In the genomic region with DNA sequence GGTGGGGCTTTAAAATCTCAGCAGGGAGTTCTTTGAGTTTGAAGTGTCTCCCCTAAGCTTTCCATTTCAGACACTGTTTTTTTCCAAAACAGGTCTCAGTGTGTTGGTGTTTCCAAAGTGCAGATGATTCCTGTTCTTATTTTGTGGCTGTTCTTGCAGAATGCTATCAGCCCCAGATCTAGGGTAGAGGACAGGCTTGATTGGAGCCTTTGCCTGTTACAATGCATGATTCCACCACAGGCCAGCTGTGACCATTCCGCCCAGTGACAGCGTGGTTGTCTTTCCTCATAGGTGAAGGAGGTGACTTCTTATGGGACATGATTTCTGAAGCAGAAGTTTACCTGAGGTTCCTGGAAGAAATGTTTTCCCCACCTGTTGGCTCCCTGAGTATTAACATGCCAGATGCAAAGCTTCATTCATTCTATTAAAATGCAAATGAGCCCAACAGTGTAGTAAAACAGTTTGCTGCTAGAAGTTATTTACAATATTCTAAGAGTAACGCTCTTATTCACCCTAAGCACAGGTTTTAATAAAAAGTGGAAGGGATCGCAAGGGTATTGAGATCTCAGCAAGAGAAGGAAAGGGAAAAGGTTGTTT, we compare ENCODE assay signal across 12 cellular contexts. TPM values are rescaled to one million over a fixed set of nuclear protein-coding genes. Genes with fewer than 3 reads are reported as not detected.
DNase-seq lines count a peak whose midpoint lies in the region; ATAC-seq, FAIRE-seq and TF ChIP-seq lines count a peak whose summit lies in the region.
"Had no signal": no experiment of that assay in that cellular context is flagged by ENCODE, and none has a peak within 500 bp of the region (broad histone marks: within the 10 kb centered on the region; RNA-seq: fewer than 3 reads in every experiment).

No MANE protein-coding gene starts in this region.

- H3K9me3 ChIP-seq in K562 (replicated peaks; ENCODE audit: control insufficient read depth, insufficient read depth, low read depth, low read length) (no peaks in the 10 kb centered on the region), mucosa of stomach (ENCODE audit: control insufficient read depth, low read length) (no peaks in the 10 kb centered on the region)

- CTCF ChIA-PET in K562 (lab: Yijun Ruan, JAX; ENCODE audit: low intra/inter-chr PET ratio) = no interaction called here

- no peak for DNase-seq in K562 (ENCODE audit: extremely low read depth in 1 of 4, low spot score in 3 of 4)
- no peak for DNase-seq in activated CD8-positive, alpha-beta memory T cell treated with anti-CD3 and anti-CD28 coated beads, Interleukin-2, amount 50 U/mL, for 48 hours
- no peak for DNase-seq in NCI-H2196 treated with DMSO at 0.1 percent for 48 hours (lab: John Stamatoyannopoulos, UW; ENCODE audit: unreplicated experiment)
- DNase-seq: activated naive CD4-positive, alpha-beta T cell treated with anti-CD3 and anti-CD28 coated beads, Interleukin-2, amount 10 ng/mL, durations not matched to agents 7 days and 5 days; NCI-H2227 treated with DMSO at 0.1 percent for 48 hours; T1000 had no signal

- no peak for TF ChIP-seq POLR2A in K562 (conservative IDR thresholded peaks at IDR 0.05)

- no peak for TF ChIP-seq EP300 in K562 (IDR thresholded peaks at IDR 0.05; ENCODE audit: low read length)

- H3K27ac ChIP-seq in ACC112 (ENCODE audit: low read depth, low read length) (peak overlapping the region; percentile 67; the same call in 1 of the 2 replicates), K562 (ENCODE audit: extremely low read depth, low read depth, low read length) (no peak overlapping the region)

- H3K9ac ChIP-seq in K562 (ENCODE audit: insufficient read depth in 1 of 2, low read depth in 2 of 2, low read length in 2 of 2) = no peak overlapping the region
- H3K9ac ChIP-seq in mucosa of stomach (ENCODE audit: low read length) = peak overlapping the region; percentile 7

- H3K9me1 ChIP-seq in K562 (ENCODE audit: control insufficient read depth, insufficient read depth, low read length) = no peaks in the 10 kb centered on the region

- in situ Hi-C loops in K562 (cut with MboI) = loop anchor here (10.0 kb wide), 1 partner anchor 214 kb away; no protein-coding TSS in a partner anchor

- H3K79me2 ChIP-seq in ACC112 (ENCODE audit: control insufficient read depth, insufficient read depth, low read length, unreplicated experiment) (no peaks in the 10 kb centered on the region), K562 (ENCODE audit: control insufficient read depth, insufficient read depth, low read length) (no peaks in the 10 kb centered on the region)

- TF ChIP-seq RAD21 in K562 (CRISPR knock-in tag; conservative IDR thresholded peaks at IDR 0.05 in 1 of 2, IDR thresholded peaks at IDR 0.05 in 1 of 2) = no peak

- no peak overlapping the region for H3K4me2 ChIP-seq in K562 (ENCODE audit: insufficient read depth, low read length)

- H3K4me1 ChIP-seq in ACC112 (ENCODE audit: control insufficient read depth, insufficient read depth, low read length, unreplicated experiment) (peaks cover 34% of the 10 kb centered on the region), K562 (replicated peaks in 1 of 2; ENCODE audit: control insufficient read depth in 2 of 2, insufficient read depth in 2 of 2, low read length in 2 of 2) (no peaks in the 10 kb centered on the region), mucosa of stomach (ENCODE audit: control insufficient read depth, insufficient read depth, low read length) (peaks cover 9% of the 10 kb centered on the region)

- ATAC-seq in HG03432 (IDR thresholded peaks at IDR 0.05; ENCODE audit: unreplicated experiment) (peak; percentile 36), K562 (peak; percentile 40; the same call in 1 of the 3 replicates), HG02938 (IDR thresholded peaks at IDR 0.05; ENCODE audit: unreplicated experiment) (no peak), GM19351 (IDR thresholded peaks at IDR 0.05; ENCODE audit: unreplicated experiment) (no peak)

- H3K27me3 ChIP-seq in ACC112 (ENCODE audit: insufficient read depth, low read length) (no peaks in the 10 kb centered on the region), K562 (ENCODE audit: control insufficient read depth in 2 of 2, insufficient read depth in 2 of 2, low read length in 2 of 2) (peaks cover 0 to 7% of the 10 kb centered on the region in 2 experiments; a peak in 3 of 5 replicates), mucosa of stomach (ENCODE audit: control insufficient read depth, insufficient read depth, low read length) (no peaks in the 10 kb centered on the region)

- H3K36me3 ChIP-seq in ACC112 (ENCODE audit: insufficient read depth, low read length) (no peaks in the 10 kb centered on the region), K562 (ENCODE audit: control insufficient read depth, insufficient read depth, low read length) (no peaks in the 10 kb centered on the region), mucosa of stomach (ENCODE audit: control insufficient read depth, insufficient read depth, low read length) (no peaks in the 10 kb centered on the region)

- no peak for TF ChIP-seq CTCF in K562 (IDR thresholded peaks at IDR 0.05 in 2 of 3, conservative IDR thresholded peaks at IDR 0.05 in 1 of 3; ENCODE audit: insufficient read depth in 2 of 3, low read depth in 1 of 3, low read length in 3 of 3)

- BruUV-seq in K562 (replicated peaks; lab: Mats Ljungman, UMichigan) = no TSS peak

- POLR2A ChIA-PET in K562 (lab: Yijun Ruan, JAX) = no interaction called here

- H3K4me3 ChIP-seq in ACC112 (ENCODE audit: low read depth, low read length) (peak overlapping the region; percentile 69), K562 (no peak overlapping the region), mucosa of stomach (ENCODE audit: low read length) (no peak overlapping the region)

- WGBS in K562 (ENCODE audit: insufficient coverage, low coverage, missing lambda C conversion rate) = 5% methylated on average over 4 of the region's 4 CpGs

- FAIRE-seq in K562 (lab: Jason Lieb, UNC) = no peak

- no peak overlapping the region for H2AFZ ChIP-seq in ACC112 (ENCODE audit: low read length, unreplicated experiment)
- no peak overlapping the region for H2AFZ ChIP-seq in K562 (ENCODE audit: low read depth, low read length)

- intact Hi-C loops in K562 (cut with micrococcal nuclease) = no loop called here

- no peaks in the 10 kb centered on the region for H4K20me1 ChIP-seq in K562 (replicated peaks; ENCODE audit: control insufficient read depth, insufficient read depth, low read length)

TF ChIP-seq in K562, 482 proteins besides CTCF, POLR2A, EP300 and RAD21 (continues in another document):
- TF ChIP-seq HDAC2 (IDR thresholded peaks at IDR 0.05) = no peak
- TF ChIP-seq, protein P1, sequence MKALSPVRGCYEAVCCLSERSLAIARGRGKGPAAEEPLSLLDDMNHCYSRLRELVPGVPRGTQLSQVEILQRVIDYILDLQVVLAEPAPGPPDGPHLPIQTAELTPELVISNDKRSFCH (CRISPR knock-in tag; IDR thresholded peaks at IDR 0.05) = no peak
- TF ChIP-seq, protein P1 (tag; IDR thresholded peaks at IDR 0.05) = no peak
- TF ChIP-seq TSHZ1 (CRISPR knock-in tag; IDR thresholded peaks at IDR 0.05) = no peak
- TF ChIP-seq ZNF644 (tag; IDR thresholded peaks at IDR 0.05; ENCODE audit: low read depth) = no peak
- no peak for TF ChIP-seq ZNF830 (CRISPR knock-in tag; IDR thresholded peaks at IDR 0.05)
- TF ChIP-seq GABPB1 (CRISPR knock-in tag; IDR thresholded peaks at IDR 0.05) = no peak
- no peak for TF ChIP-seq ELF4 (CRISPR knock-in tag; IDR thresholded peaks at IDR 0.05)

RNA-seq across cellular contexts. Expression of gene BIRC3, which starts 36.9 kb away (rescaled TPM):
- total RNA-seq in K562 (2011; cell fraction: chromatin; rRNA removed; ENCODE audit: low replicate concordance) = 0.09 and 0.16 TPM in 2 replicates
- total RNA-seq in K562 (2011; cell fraction: nucleolus; rRNA removed) = not detected in 2 replicates
- 0.07 and 0.15 TPM in 2 replicates for total RNA-seq in K562 (2011; cell fraction: nucleoplasm; rRNA removed)
- 0.16 and 0.18 TPM in 2 replicates for total RNA-seq in K562 (2014; rRNA removed)
- total RNA-seq in K562 (2014; rRNA removed; fragmentation: Illumina TruSeq; extraction: Trizol) = 0.25 and 0.26 TPM in 2 replicates
- 0.11 and 0.19 TPM in 2 replicates for total RNA-seq in K562 (2015; rRNA removed; fragmentation: Illumina TruSeq; extraction: Trizol)
- 0.42 and 0.58 TPM in 2 replicates for total RNA-seq in K562 (2021)
- 0.16 and 0.20 TPM in 2 replicates for polyA plus RNA-seq in K562 (2011; rRNA removed)
- 0.04 TPM in 1 of 2 replicates, not detected in the other for polyA plus RNA-seq in K562 (2011; cell fraction: cytosol; rRNA removed)
- polyA plus RNA-seq in K562 (2011; cell fraction: nucleus; rRNA removed) = 0.04 and 0.10 TPM in 2 replicates
- 0.18 and 0.54 TPM in 2 replicates for polyA plus RNA-seq in K562 (2012)
- 0.21 and 0.27 TPM in 2 replicates for polyA plus RNA-seq in K562 (2014; fragmentation: Illumina TruSeq; extraction: Trizol)
- under 1 TPM; 0.08 to 0.11 TPM for polyA plus RNA-seq in K562 (2014; fragmentation: Nextera tagmentation; extraction: Ambion mirVana)
- polyA plus RNA-seq in K562 (2014; rRNA removed) = 0.13 and 2.3 TPM in 2 replicates
- 0.07 and 0.12 TPM in 2 replicates for polyA minus RNA-seq in K562 (2011; rRNA and poly(A)+ RNA removed)
- not detected in 2 replicates for polyA minus RNA-seq in K562 (2011; cell fraction: cytosol; rRNA and poly(A)+ RNA removed)
- 0.22 and 0.27 TPM in 2 replicates for polyA minus RNA-seq in K562 (2011; cell fraction: nucleus; rRNA and poly(A)+ RNA removed)
- polyA plus RNA-seq: neural cell had no signal

Comparison
In these comparisons a context has a peak if more than half of its experiments do, and no peak if none do; other contexts are left out.
1. ATAC-seq: peak in HG03432 (single experiment) and K562 (single experiment); none in HG02938 (single experiment) and GM19351 (single experiment).